Comparison of ENCODE assay signal across 7 cellular contexts in the genomic region with DNA sequence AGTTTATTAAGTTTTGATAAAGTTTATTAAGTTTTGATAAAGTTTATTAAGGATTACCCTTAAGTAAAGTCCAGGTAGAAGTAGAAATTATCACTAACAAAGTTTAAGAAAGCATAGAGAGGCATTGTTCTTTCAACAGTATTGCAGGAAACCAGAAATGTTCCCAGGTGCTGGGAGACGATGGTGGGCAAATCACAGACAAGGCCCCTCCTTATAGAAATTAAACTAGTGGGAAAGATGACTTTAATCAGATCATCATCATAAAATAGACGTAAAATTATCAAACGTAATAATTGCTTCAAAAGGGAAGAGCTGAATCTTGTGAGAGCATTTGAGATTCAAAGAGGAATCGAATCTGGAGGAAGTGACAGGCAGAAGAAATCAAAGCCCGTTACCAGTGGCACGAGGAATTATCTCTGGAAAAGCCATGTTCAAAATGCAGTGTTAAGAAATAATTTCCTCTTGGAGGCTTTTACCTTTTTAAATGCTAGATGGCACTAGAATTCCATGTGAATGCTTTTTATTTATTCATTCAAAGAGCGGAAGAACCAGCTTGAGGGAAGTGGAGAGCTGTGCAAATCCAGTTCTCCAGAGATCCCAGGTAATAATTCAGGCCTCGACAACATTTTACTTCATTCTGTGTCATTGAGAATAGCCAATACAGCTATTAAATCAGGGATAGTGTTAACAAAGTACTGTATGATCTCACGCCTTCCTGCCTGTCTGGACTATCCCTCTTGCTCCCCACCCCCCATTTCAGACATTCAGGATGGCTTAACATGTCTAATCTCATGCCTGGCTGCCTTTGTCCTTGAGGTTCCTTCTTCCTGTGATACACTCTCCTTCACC. TPM values are rescaled to one million over a fixed set of nuclear protein-coding genes. Genes with fewer than 3 reads are reported as not detected.
DNase-seq lines count a peak whose midpoint lies in the region; ATAC-seq and TF ChIP-seq lines count a peak whose summit lies in the region.

No MANE protein-coding gene starts in this region.

- DNase-seq in EL: peak; percentile 61
- peak; percentile 75 for DNase-seq in M059J (ENCODE audit: low read depth)
- DNase-seq in fibroblast of mammary gland (ENCODE audit: low read depth): peak; percentile 70
- DNase-seq in NCI-H187 treated with DMSO at 0.1 percent for 48 hours (lab: John Stamatoyannopoulos, UW): no peak

- H3K27me3 ChIP-seq in neuron (ENCODE audit: insufficient read depth, low read length): peaks cover 4% of the 10 kb centered on the region

- peak overlapping the region; percentile 85 for H3K27ac ChIP-seq in VCaP

- peak; percentile 82 for TF ChIP-seq CTCF in VCaP (conservative IDR thresholded peaks at IDR 0.05)
- peak; percentile 49 for TF ChIP-seq CTCF in fibroblast of mammary gland (conservative IDR thresholded peaks at IDR 0.05; ENCODE audit: control insufficient read depth, insufficient read depth, low read depth, low read length)

- no peak for ATAC-seq in HG03039 (IDR thresholded peaks at IDR 0.05; ENCODE audit: unreplicated experiment)

- H3K36me3 ChIP-seq in neuron (ENCODE audit: insufficient read depth, low read length): peaks cover 2% of the 10 kb centered on the region

- H3K4me1 ChIP-seq in neuron (ENCODE audit: insufficient read depth, low read length): peaks cover 39% of the 10 kb centered on the region

- no peaks in the 10 kb centered on the region for H3K9me3 ChIP-seq in neuron (ENCODE audit: low read length)

- H2AFZ ChIP-seq in neuron (ENCODE audit: low read depth, low read length): peak overlapping the region; percentile 64

- H3K4me3 ChIP-seq in fibroblast of mammary gland (ENCODE audit: control insufficient read depth, low read depth, low read length): peak overlapping the region; percentile 90
- peak overlapping the region; percentile 79 for H3K4me3 ChIP-seq in neuron (ENCODE audit: low read length)

RNA-seq across cellular contexts. Expression of gene APMAP, which starts 1.0 kb away (rescaled TPM):
- 129 and 214 TPM in 2 replicates for total RNA-seq in M059J (2014; rRNA removed; shearing (Covaris generic))

RNA-seq across cellular contexts. Expression of gene CST7, which starts 44.5 kb away (rescaled TPM):
- 4.2 and 6.8 TPM in 2 replicates for total RNA-seq in M059J (2014; rRNA removed; shearing (Covaris generic))
